8 cellular contexts compared by ENCODE assay signal in genomic region chr20:834151-834747, GRCh38. TPM values are rescaled to one million over a fixed set of nuclear protein-coding genes. Genes with fewer than 3 reads are reported as not detected.
DNase-seq lines count a peak whose midpoint lies in the region; ATAC-seq and TF ChIP-seq lines count a peak whose summit lies in the region.

No MANE protein-coding gene starts in this region.

- no peak overlapping the region for H4K8ac ChIP-seq in neuronal stem cell (ENCODE audit: low read depth, low read length)

- H2BK120ac ChIP-seq in neuronal stem cell (ENCODE audit: low read depth, low read length): no peak overlapping the region

- no peak overlapping the region for H3K23ac ChIP-seq in neuronal stem cell (ENCODE audit: low read depth, low read length, poor library complexity)

- H3K27me3 ChIP-seq in NT2/D1 (ENCODE audit: insufficient read depth, insufficient read length) (no peaks in the 10 kb centered on the region), neuronal stem cell (ENCODE audit: control insufficient read depth in 3 of 3, insufficient read depth in 3 of 3, low read depth in 1 of 3, low read length in 3 of 3) (peaks cover 0 to 5% (median 0%) of the 10 kb centered on the region in 3 experiments)

- peak overlapping the region; percentile 95 for H2AFZ ChIP-seq in neuronal stem cell (ENCODE audit: low read length)

- peaks cover 4% of the 10 kb centered on the region for H3K79me1 ChIP-seq in neuronal stem cell (ENCODE audit: low read depth, low read length)

- peak overlapping the region; percentile 70 for H3K4me2 ChIP-seq in neuronal stem cell (ENCODE audit: insufficient read depth, low read length, poor library complexity, severe bottlenecking)

- no peak overlapping the region for H3K4ac ChIP-seq in neuronal stem cell (ENCODE audit: low read length)

- WGBS in neuronal stem cell (ENCODE audit: extremely low coverage in 2 of 2, insufficient read length in 2 of 2, insufficient replicate concordance in 1 of 2), 2 donors: no CpG with 5 or more reads among the region's 18 CpGs

- TF ChIP-seq CTCF in GM20000 (IDR thresholded peaks at IDR 0.05; ENCODE audit: extremely low read depth, missing control alignments): no peak

- H2BK12ac ChIP-seq in neuronal stem cell (ENCODE audit: low read length): no peak overlapping the region

- no peak overlapping the region for H2BK15ac ChIP-seq in neuronal stem cell (ENCODE audit: low read length)

- H3K27ac ChIP-seq in neuronal stem cell (replicated peaks; ENCODE audit: low read length): no peak overlapping the region

- H2BK5ac ChIP-seq in neuronal stem cell (ENCODE audit: low read length): no peak overlapping the region

- H4K91ac ChIP-seq in neuronal stem cell (ENCODE audit: low read depth, low read length, poor library complexity): no peak overlapping the region

- peak overlapping the region; percentile 74 for H3K9ac ChIP-seq in NT2/D1 (ENCODE audit: insufficient read length, low read depth)
- H3K9ac ChIP-seq in neuronal stem cell (ENCODE audit: low read depth, low read length, poor library complexity): no peak overlapping the region

- H3K14ac ChIP-seq in neuronal stem cell (ENCODE audit: low read length): no peak overlapping the region

- H3K4me3 ChIP-seq in NT2/D1 (ENCODE audit: insufficient read length, low read depth): peak overlapping the region; percentile 62
- H3K4me3 ChIP-seq in neuronal stem cell (ENCODE audit: low read length in 2 of 2): peak overlapping the region; percentile 78 to 89

- H3K4me1 ChIP-seq in NT2/D1 (ENCODE audit: insufficient read depth, insufficient read length) (no peaks in the 10 kb centered on the region), neuronal stem cell (ENCODE audit: control insufficient read depth in 2 of 2, insufficient read depth in 1 of 2, low read depth in 1 of 2, low read length in 2 of 2) (peaks cover 0 to 4% of the 10 kb centered on the region in 2 donors)

- DNase-seq in NT2/D1 (ENCODE audit: low read depth, low spot score): no peak
- DNase-seq in epidermal melanocyte (ENCODE audit: insufficient read length, low spot score): peak; percentile 9
- DNase-seq in neuronal stem cell (ENCODE audit: low spot score): no peak
- no peak for DNase-seq in GM20000 (ENCODE audit: low spot score)
- no peak for DNase-seq in activated effector memory CD4-positive, alpha-beta T cell treated with Interleukin-2 at 50 U/mL for 16 hours
- DNase-seq in NCI-H1092 (lab: John Stamatoyannopoulos, UW): no peak
- DNase-seq in NCI-H2196 treated with DMSO at 0.1 percent for 48 hours (lab: John Stamatoyannopoulos, UW; ENCODE audit: unreplicated experiment): no peak

- ATAC-seq in GM19035 (IDR thresholded peaks at IDR 0.05; ENCODE audit: unreplicated experiment): peak; percentile 17

- H3K9me3 ChIP-seq in NT2/D1 (ENCODE audit: insufficient read depth, low read length): no peaks in the 10 kb centered on the region
- peaks cover 0 to 2% of the 10 kb centered on the region in 2 donors for H3K9me3 ChIP-seq in neuronal stem cell (replicated peaks in 1 of 2; ENCODE audit: control insufficient read depth in 2 of 2, insufficient read depth in 1 of 2, low read depth in 1 of 2, low read length in 2 of 2)

- H3K36me3 ChIP-seq in NT2/D1 (ENCODE audit: insufficient read depth, insufficient read length, low read length) (no peaks in the 10 kb centered on the region), neuronal stem cell (replicated peaks in 1 of 2; ENCODE audit: control insufficient read depth in 2 of 2, insufficient read depth in 2 of 2, low read length in 2 of 2) (peaks cover 0 to 2% of the 10 kb centered on the region in 2 donors)

- peak overlapping the region; percentile 34 for H3K18ac ChIP-seq in neuronal stem cell (ENCODE audit: low read length)

- no peak overlapping the region for H2AK5ac ChIP-seq in neuronal stem cell (ENCODE audit: low read depth, low read length)

RNA-seq across cellular contexts. Expression of gene FAM110A, which starts 0.7 kb away (rescaled TPM):
- 12.2 TPM for polyA plus RNA-seq in neuronal stem cell (2013, experiment 1 of 2)
- polyA plus RNA-seq in neuronal stem cell (2013, experiment 2 of 2): 11.7 TPM
